ENCODE assay signal across 8 cellular contexts in the genomic region with DNA sequence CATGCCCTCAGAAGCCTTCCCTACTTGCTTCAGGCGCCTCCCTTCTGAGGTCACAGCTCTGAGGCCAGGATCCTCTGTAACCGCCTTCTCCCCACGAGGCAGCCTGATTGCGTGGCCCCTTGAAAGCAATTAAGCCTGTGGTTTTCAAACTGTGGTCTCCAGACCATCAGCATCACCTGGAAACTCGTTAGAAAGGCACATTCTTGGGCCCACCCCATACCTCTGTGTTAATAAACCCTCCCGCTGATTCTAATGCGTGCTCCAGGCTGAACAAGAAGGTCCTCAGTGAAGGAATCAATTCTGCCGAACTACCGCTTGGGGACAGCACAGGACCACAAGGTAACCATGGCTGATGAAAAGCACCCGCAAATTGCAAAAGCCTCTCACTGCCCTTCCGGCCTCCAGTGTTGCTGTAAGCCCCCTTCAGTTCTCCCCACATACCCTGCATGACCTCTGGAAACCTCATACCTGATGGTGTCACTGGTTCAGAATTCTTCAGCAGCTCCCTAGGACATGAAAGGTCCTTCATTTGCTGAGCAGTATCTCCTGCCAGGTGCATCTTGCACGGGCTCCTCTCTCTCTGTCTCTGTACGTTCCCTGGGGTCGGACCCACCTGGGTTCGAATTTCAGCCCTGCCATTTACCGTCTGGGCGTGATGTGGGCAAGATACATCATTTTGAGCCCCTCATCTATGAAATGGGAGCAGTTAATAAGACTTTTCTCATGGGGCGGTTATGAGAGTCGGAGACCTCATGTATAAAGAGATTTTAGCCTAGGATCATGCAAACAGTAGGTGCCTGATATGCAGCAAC. TPM values are rescaled to one million over a fixed set of nuclear protein-coding genes. Genes with fewer than 3 reads are reported as not detected.
DNase-seq lines count a peak whose midpoint lies in the region; ATAC-seq and TF ChIP-seq lines count a peak whose summit lies in the region.

No MANE protein-coding gene starts in this region.

- peaks cover 32% of the 10 kb centered on the region for H3K27me3 Mint-ChIP-seq in CD4-positive, CD25-positive, alpha-beta regulatory T cell
- peaks cover 6% of the 10 kb centered on the region for H3K27me3 Mint-ChIP-seq in activated naive CD8-positive, alpha-beta T cell treated with anti-CD3 and anti-CD28 coated beads, Interleukin-2, amount 50 U/mL, for 24 hours

- H3K27ac Mint-ChIP-seq in CD4-positive, CD25-positive, alpha-beta regulatory T cell, result no peak overlapping the region
- peak overlapping the region; percentile 79 for H3K27ac Mint-ChIP-seq in activated naive CD8-positive, alpha-beta T cell treated with anti-CD3 and anti-CD28 coated beads, Interleukin-2, amount 50 U/mL, for 24 hours

- peak; percentile 74 for TF ChIP-seq CTCF in SU-DHL-6 (IDR thresholded peaks at IDR 0.05; ENCODE audit: insufficient read depth, low read length, poor library complexity, severe bottlenecking)

- H3K36me3 ChIP-seq in CD4-positive, CD25-positive, alpha-beta regulatory T cell (ENCODE audit: control insufficient read depth, insufficient read depth, low read length), result no peaks in the 10 kb centered on the region
- H3K36me3 ChIP-seq in SU-DHL-6 (ENCODE audit: low read length), result no peaks in the 10 kb centered on the region

- ATAC-seq in CD4-positive, CD25-positive, alpha-beta regulatory T cell (ENCODE audit: low read depth in 2 of 2), result peak; percentile 76 to 80
- peak; percentile 55 for ATAC-seq in GM21423 (IDR thresholded peaks at IDR 0.05; ENCODE audit: unreplicated experiment)
- peak; percentile 84 for ATAC-seq in activated naive CD8-positive, alpha-beta T cell treated with anti-CD3 and anti-CD28 coated beads, Interleukin-2, amount 50 U/mL, for 24 hours
- ATAC-seq in left ventricle myocardium superior, result peak; percentile 91
- ATAC-seq in HG03460 (IDR thresholded peaks at IDR 0.05; ENCODE audit: unreplicated experiment), result no peak

- no peaks in the 10 kb centered on the region for H3K79me2 ChIP-seq in SU-DHL-6 (ENCODE audit: insufficient read depth, low read length)

- H4K20me1 ChIP-seq in SU-DHL-6 (ENCODE audit: low read depth, low read length), result no peaks in the 10 kb centered on the region

- H3K9ac ChIP-seq in SU-DHL-6 (ENCODE audit: low read length), result no peak overlapping the region

- H3K4me3 Mint-ChIP-seq in CD4-positive, CD25-positive, alpha-beta regulatory T cell, result peak overlapping the region in 1 of 4 donors; percentile 59
- no peak overlapping the region for H3K4me3 Mint-ChIP-seq in activated naive CD8-positive, alpha-beta T cell treated with anti-CD3 and anti-CD28 coated beads, Interleukin-2, amount 50 U/mL, for 24 hours

- H3K4me3 ChIP-seq in CD4-positive, CD25-positive, alpha-beta regulatory T cell (ENCODE audit: low read depth, low read length), result no peak overlapping the region
- no peak overlapping the region for H3K4me3 ChIP-seq in SU-DHL-6 (ENCODE audit: insufficient read depth, low read length, poor library complexity, severe bottlenecking)

- no peaks in the 10 kb centered on the region for H3K9me2 ChIP-seq in SU-DHL-6 (replicated peaks; ENCODE audit: insufficient read depth, low read length)

- no peak overlapping the region for H2AFZ ChIP-seq in SU-DHL-6 (ENCODE audit: low read depth, low read length, severe bottlenecking)

- H3K9me3 ChIP-seq in CD4-positive, CD25-positive, alpha-beta regulatory T cell (ENCODE audit: control insufficient read depth in 2 of 2, low read length in 2 of 2), result no peaks in the 10 kb centered on the region
- H3K9me3 ChIP-seq in SU-DHL-6 (ENCODE audit: insufficient read depth, low read length), result no peaks in the 10 kb centered on the region

- peaks cover 0 to 6% (median 0%) of the 10 kb centered on the region in 4 donors for H3K4me1 Mint-ChIP-seq in CD4-positive, CD25-positive, alpha-beta regulatory T cell
- peaks cover 19% of the 10 kb centered on the region for H3K4me1 Mint-ChIP-seq in activated naive CD8-positive, alpha-beta T cell treated with anti-CD3 and anti-CD28 coated beads, Interleukin-2, amount 50 U/mL, for 24 hours

- no peak overlapping the region for H3K4me2 ChIP-seq in SU-DHL-6 (ENCODE audit: low read depth, low read length, poor library complexity, severe bottlenecking)

- peaks cover 2% of the 10 kb centered on the region for H3K27me3 ChIP-seq in CD4-positive, CD25-positive, alpha-beta regulatory T cell (ENCODE audit: control insufficient read depth, insufficient read depth, low read length)
- H3K27me3 ChIP-seq in SU-DHL-6 (ENCODE audit: low read length), result no peaks in the 10 kb centered on the region

- DNase-seq in CD4-positive, CD25-positive, alpha-beta regulatory T cell, result peak; percentile 23 to 83 (median 58)
- DNase-seq in NCI-H1417 treated with DMSO at 0.1 percent for 48 hours (lab: John Stamatoyannopoulos, UW) (peak; percentile 38), left ventricle myocardium superior (peak; percentile 38), renal cortical epithelial cell (ENCODE audit: low read depth) (peak; percentile 76)
- peak; percentile 68 for DNase-seq in activated naive CD8-positive, alpha-beta T cell treated with anti-CD3 and anti-CD28 coated beads, Interleukin-2, amount 50 U/mL, for 24 hours

- intact Hi-C loops in left ventricle myocardium superior (cut with micrococcal nuclease), result no loop called here

- H3F3A ChIP-seq in SU-DHL-6 (ENCODE audit: insufficient read depth), result no peaks in the 10 kb centered on the region

- H3K36me3 Mint-ChIP-seq in CD4-positive, CD25-positive, alpha-beta regulatory T cell, result no peaks in the 10 kb centered on the region
- no peaks in the 10 kb centered on the region for H3K36me3 Mint-ChIP-seq in activated naive CD8-positive, alpha-beta T cell treated with anti-CD3 and anti-CD28 coated beads, Interleukin-2, amount 50 U/mL, for 24 hours (ENCODE audit: low read depth)

- H3K4me1 ChIP-seq in CD4-positive, CD25-positive, alpha-beta regulatory T cell (ENCODE audit: control insufficient read depth, insufficient read depth, low read length, poor library complexity, severe bottlenecking), result no peaks in the 10 kb centered on the region

- no peaks in the 10 kb centered on the region for H3K9me3 Mint-ChIP-seq in CD4-positive, CD25-positive, alpha-beta regulatory T cell
- H3K9me3 Mint-ChIP-seq in activated naive CD8-positive, alpha-beta T cell treated with anti-CD3 and anti-CD28 coated beads, Interleukin-2, amount 50 U/mL, for 24 hours, result no peaks in the 10 kb centered on the region

- no peak overlapping the region for H3K27ac ChIP-seq in CD4-positive, CD25-positive, alpha-beta regulatory T cell (ENCODE audit: insufficient read depth, low read length, poor library complexity, severe bottlenecking)
- no peak overlapping the region for H3K27ac ChIP-seq in SU-DHL-6 (ENCODE audit: low read depth, low read length)

RNA-seq across cellular contexts. Expression of a gene that starts 39.9 kb away (rescaled TPM):
- 3.4 TPM for total RNA-seq in CD4-positive, CD25-positive, alpha-beta regulatory T cell
- polyA plus RNA-seq in CD4-positive, CD25-positive, alpha-beta regulatory T cell, result under 1 TPM in 1 of 4 donors, not detected in 3; 0.35 TPM
- 3.0 TPM for total RNA-seq in left ventricle myocardium superior
- total RNA-seq in renal cortical epithelial cell, result 20.5 and 54.1 TPM in 2 replicates
